ENCODE assay signal across 8 cellular contexts in genomic region chr15:69576035-69576526, GRCh38.
DNase-seq lines count a peak whose midpoint lies in the region; ATAC-seq and TF ChIP-seq lines count a peak whose summit lies in the region.

No MANE protein-coding gene starts in this region.

- peaks cover 22 to 37% (median 31%) of the 10 kb centered on the region in 3 donors for H3K4me1 Mint-ChIP-seq in CD8-positive, alpha-beta memory T cell
- H3K4me1 Mint-ChIP-seq in activated naive CD4-positive, alpha-beta T cell treated with anti-CD3 and anti-CD28 coated beads, Interleukin-2, amount 10 ng/mL, durations not matched to agents 7 days and 5 days = peaks cover 39% of the 10 kb centered on the region

- DNase-seq in CD8-positive, alpha-beta memory T cell = peak; percentile 47 to 80 (median 51)
- DNase-seq in activated naive CD4-positive, alpha-beta T cell treated with anti-CD3 and anti-CD28 coated beads, Interleukin-2, amount 10 ng/mL, durations not matched to agents 7 days and 5 days = peak; percentile 76
- peak; percentile 87 for DNase-seq in cardiac septum (ENCODE audit: low spot score)
- peak in 1 of 2 donors; percentile 39 for DNase-seq in gastrocnemius medialis

- peaks cover 0 to 1% (median 0%) of the 10 kb centered on the region in 3 donors for H3K36me3 Mint-ChIP-seq in CD8-positive, alpha-beta memory T cell
- H3K36me3 Mint-ChIP-seq in activated naive CD4-positive, alpha-beta T cell treated with anti-CD3 and anti-CD28 coated beads, Interleukin-2, amount 10 ng/mL, durations not matched to agents 7 days and 5 days = no peaks in the 10 kb centered on the region

- no peak overlapping the region for H3K4me3 ChIP-seq in CD8-positive, alpha-beta memory T cell (ENCODE audit: low read length)
- no peak overlapping the region for H3K4me3 ChIP-seq in gastrocnemius medialis

- H3K27me3 Mint-ChIP-seq in CD8-positive, alpha-beta memory T cell = peaks cover 0 to 2% of the 10 kb centered on the region in 2 donors
- peaks cover 26% of the 10 kb centered on the region for H3K27me3 Mint-ChIP-seq in activated naive CD4-positive, alpha-beta T cell treated with anti-CD3 and anti-CD28 coated beads, Interleukin-2, amount 10 ng/mL, durations not matched to agents 7 days and 5 days

- no peaks in the 10 kb centered on the region for H3K27me3 ChIP-seq in CD8-positive, alpha-beta memory T cell (ENCODE audit: insufficient read depth, low read length, poor library complexity, severe bottlenecking)
- no peaks in the 10 kb centered on the region for H3K27me3 ChIP-seq in gastrocnemius medialis

- CTCF ChIA-PET in CD8-positive, alpha-beta memory T cell (lab: Charles Lee) = interaction anchor here (0.7 to 2.8 kb wide), 20 partner anchors 13 to 959 kb away, joined by 3 to 13 read pairs (median 4); partner anchors contain the start of gene TLE3
- CTCF ChIA-PET in activated naive CD4-positive, alpha-beta T cell treated with anti-CD3 and anti-CD28 coated beads, Interleukin-2, amount 10 ng/mL, durations not matched to agents 7 days and 5 days (lab: Charles Lee) = interaction anchor here (0.6 to 2.1 kb wide), 10 partner anchors 10 to 913 kb away, joined by 3 to 8 read pairs (median 4); partner anchors contain the start of gene TLE3

- intact Hi-C loops in cardiac septum (cut with DNase I) (loop anchor here (5.0 to 10.0 kb wide), 3 partner anchors 516 to 889 kb away; no protein-coding TSS in a partner anchor), gastrocnemius medialis (cut with DNase I; ENCODE audit: low total_unique reads) (loop anchor here (1.0 to 5.0 kb wide), 2 partner anchors 76 to 912 kb away; no protein-coding TSS in a partner anchor)

- ATAC-seq in SK-N-SH treated with all-trans-retinoic acid at 6 μM for 48 hours = peak; percentile 87
- ATAC-seq in gastrocnemius medialis = peak; percentile 78 to 85
- ATAC-seq in HG03571 (IDR thresholded peaks at IDR 0.05; ENCODE audit: unreplicated experiment) = no peak
- ATAC-seq in HG03175 (IDR thresholded peaks at IDR 0.05; ENCODE audit: unreplicated experiment) = no peak

- no peaks in the 10 kb centered on the region for H3K36me3 ChIP-seq in CD8-positive, alpha-beta memory T cell (ENCODE audit: insufficient read depth, low read length)
- no peaks in the 10 kb centered on the region for H3K36me3 ChIP-seq in gastrocnemius medialis

- peak; percentile 93 for TF ChIP-seq RAD21 in Ishikawa (IDR thresholded peaks at IDR 0.05; ENCODE audit: low read depth)

- peak; percentile 60 to 78 (median 71) for TF ChIP-seq CTCF in gastrocnemius medialis (IDR thresholded peaks at IDR 0.05 in 4 of 5, conservative IDR thresholded peaks at IDR 0.05 in 1 of 5)

- H3K27ac ChIP-seq in CD8-positive, alpha-beta memory T cell (ENCODE audit: low read depth, low read length) = no peak overlapping the region
- no peak overlapping the region for H3K27ac ChIP-seq in gastrocnemius medialis

- peak overlapping the region in 2 of 8 donors; percentile 62 to 85 for H3K27ac Mint-ChIP-seq in CD8-positive, alpha-beta memory T cell
- no peak overlapping the region for H3K27ac Mint-ChIP-seq in activated naive CD4-positive, alpha-beta T cell treated with anti-CD3 and anti-CD28 coated beads, Interleukin-2, amount 10 ng/mL, durations not matched to agents 7 days and 5 days

- TF ChIP-seq POLR2A in gastrocnemius medialis (IDR thresholded peaks at IDR 0.05) = no peak

- H3K4me1 ChIP-seq in CD8-positive, alpha-beta memory T cell (ENCODE audit: insufficient read depth, low read length) = peaks cover 22% of the 10 kb centered on the region
- H3K4me1 ChIP-seq in gastrocnemius medialis = no peaks in the 10 kb centered on the region

- TF ChIP-seq EP300 in Ishikawa (IDR thresholded peaks at IDR 0.05; ENCODE audit: borderline replicate concordance) = no peak

- no peaks in the 10 kb centered on the region for H3K9me3 ChIP-seq in CD8-positive, alpha-beta memory T cell (ENCODE audit: low read length)
- no peaks in the 10 kb centered on the region for H3K9me3 ChIP-seq in gastrocnemius medialis

- in situ Hi-C loops in gastrocnemius medialis (cut with MboI; ENCODE audit: low sequenced_read_pairs in 4 of 4) = loop anchor here (10.0 kb wide), 1 partner anchor 909 kb away; no protein-coding TSS in a partner anchor

- no peaks in the 10 kb centered on the region for H3K9me3 Mint-ChIP-seq in CD8-positive, alpha-beta memory T cell
- no peaks in the 10 kb centered on the region for H3K9me3 Mint-ChIP-seq in activated naive CD4-positive, alpha-beta T cell treated with anti-CD3 and anti-CD28 coated beads, Interleukin-2, amount 10 ng/mL, durations not matched to agents 7 days and 5 days

- peak overlapping the region in 1 of 7 donors; percentile 14 for H3K4me3 Mint-ChIP-seq in CD8-positive, alpha-beta memory T cell
- H3K4me3 Mint-ChIP-seq in activated naive CD4-positive, alpha-beta T cell treated with anti-CD3 and anti-CD28 coated beads, Interleukin-2, amount 10 ng/mL, durations not matched to agents 7 days and 5 days = no peak overlapping the region

- POLR2A ChIA-PET in CD8-positive, alpha-beta memory T cell (lab: Charles Lee) = no interaction called here

TF ChIP-seq in Ishikawa, 13 proteins besides CTCF, POLR2A, EP300 and RAD21:
- TF ChIP-seq YY1 (IDR thresholded peaks at IDR 0.05; ENCODE audit: low read depth) (0 out of 2 replicates have a peak, but pooled peaks have one; percentile 40), ZBTB7A (IDR thresholded peaks at IDR 0.05; ENCODE audit: low read depth) (no peak), TAF1 (IDR thresholded peaks at IDR 0.05; ENCODE audit: low read depth) (no peak)
TF ChIP-seq in Ishikawa: peak in this region for 1.

TF ChIP-seq in SK-N-SH treated with all-trans-retinoic acid at 6 μM for 48 hours, 23 proteins besides CTCF, POLR2A, EP300 and RAD21:
- TF ChIP-seq ARNTL (CRISPR knock-in tag; IDR thresholded peaks at IDR 0.05; ENCODE audit: borderline replicate concordance, low read depth) (no peak), SNAI2 (CRISPR knock-in tag; IDR thresholded peaks at IDR 0.05) (no peak), ZNF70 (CRISPR knock-in tag; IDR thresholded peaks at IDR 0.05) (no peak), TOX (CRISPR knock-in tag; IDR thresholded peaks at IDR 0.05; ENCODE audit: borderline replicate concordance) (no peak), ZFP3 (CRISPR knock-in tag; IDR thresholded peaks at IDR 0.05) (no peak)

Comparison
In these comparisons a context has a peak if more than half of its experiments do, and no peak if none do; other contexts are left out.
1. ATAC-seq: peak in SK-N-SH treated with all-trans-retinoic acid at 6 μM for 48 hours (single experiment) and gastrocnemius medialis (2 of 2); none in HG03571 (single experiment) and HG03175 (single experiment).